ENCODE assay signal across 8 cellular contexts in the genomic region with DNA sequence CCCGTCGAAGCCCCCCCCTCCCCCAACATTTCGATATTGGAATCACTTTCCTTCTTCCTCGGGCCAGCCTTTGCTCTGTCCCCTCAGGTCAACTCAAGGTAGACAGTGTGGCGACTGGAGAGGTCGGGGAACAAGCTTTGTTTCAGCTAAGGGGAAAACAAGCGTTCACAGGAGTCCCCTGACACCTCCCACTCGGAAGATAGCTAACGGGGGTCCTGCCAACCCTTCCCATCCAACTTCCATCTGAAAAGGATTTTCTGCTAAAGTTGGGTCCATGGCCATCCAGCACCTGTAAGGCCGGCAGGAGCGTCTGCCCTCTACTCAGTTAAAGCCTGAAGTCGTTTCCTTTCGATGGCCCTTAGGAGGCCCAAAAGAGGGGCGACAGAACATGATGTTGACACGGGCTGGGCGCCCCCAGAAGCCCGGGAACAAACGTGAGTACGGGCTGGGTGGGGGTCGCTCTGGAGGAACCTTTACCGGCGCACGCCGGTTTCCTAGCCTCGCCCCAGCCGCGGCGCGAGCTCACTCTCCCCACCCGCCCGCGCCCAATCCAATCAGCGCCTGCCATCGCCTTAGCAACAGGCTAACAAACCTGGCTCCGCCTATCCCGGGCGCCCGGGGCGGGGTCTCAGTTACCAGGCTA. TPM values are rescaled to one million over a fixed set of nuclear protein-coding genes. Genes with fewer than 3 reads are reported as not detected.
DNase-seq lines count a peak whose midpoint lies in the region; ATAC-seq and TF ChIP-seq lines count a peak whose summit lies in the region.

No MANE protein-coding gene starts in this region.

- ATAC-seq in HG02870 (IDR thresholded peaks at IDR 0.05; ENCODE audit: unreplicated experiment) = peak; percentile 39
- peak; percentile 88 for ATAC-seq in left ventricle myocardium superior

- peak overlapping the region; percentile 70 to 81 for H3K4me3 ChIP-seq in prostate gland

- 1% methylated on average over 39 of the region's 39 CpGs for WGBS in prostate gland

- no peaks in the 10 kb centered on the region for H3K4me1 ChIP-seq in prostate gland (replicated peaks)

- H3K27me3 ChIP-seq in prostate gland (replicated peaks; ENCODE audit: insufficient read depth) = no peaks in the 10 kb centered on the region

- no peaks in the 10 kb centered on the region for H3K9me3 ChIP-seq in prostate gland

- peak; percentile 88 for TF ChIP-seq POLR2A in prostate gland (IDR thresholded peaks at IDR 0.05)

- intact Hi-C loops in left ventricle myocardium superior (cut with micrococcal nuclease) (no loop called here), prostate gland (cut with DNase I) (loop anchor here (5.0 kb wide), 3 partner anchors 68 to 328 kb away; no protein-coding TSS in a partner anchor)

- DNase-seq in GM13976 (ENCODE audit: low spot score) = peak; percentile 88
- DNase-seq in NCI-H1436 treated with DMSO at 0.1 percent for 48 hours (lab: John Stamatoyannopoulos, UW) = peak; percentile 86
- peak; percentile 96 to 98 (median 96) for DNase-seq in T-helper 1 cell
- DNase-seq in amniotic stem cell (lab: John Stamatoyannopoulos, UW) = peak; percentile 95
- peak; percentile 99 for DNase-seq in left ventricle myocardium superior
- DNase-seq in prostate gland (ENCODE audit: low spot score) = peak; percentile 99
- peak; percentile 100 for DNase-seq in ureter (ENCODE audit: low spot score)

- TF ChIP-seq CTCF in GM13976 (IDR thresholded peaks at IDR 0.05; ENCODE audit: borderline replicate concordance, control extremely low read depth, extremely low read depth, insufficient read depth, missing control alignments) = no peak
- TF ChIP-seq CTCF in prostate gland (IDR thresholded peaks at IDR 0.05) = peak in 1 of 4 experiments; percentile 8

- peak overlapping the region; percentile 99 to 100 for H3K27ac ChIP-seq in prostate gland

- in situ Hi-C loops in GM13976 (cut with MboI; ENCODE audit: low sequenced_read_pairs, unreplicated experiment) = loop anchor here (10.0 to 25.0 kb wide), 2 partner anchors 156 to 518 kb away; no protein-coding TSS in a partner anchor

- H3K36me3 ChIP-seq in prostate gland = no peaks in the 10 kb centered on the region

RNA-seq across cellular contexts. Expression of gene ARRDC3, which starts 2.5 kb away (rescaled TPM):
- total RNA-seq in left ventricle myocardium superior = 16.5 TPM
- 10 to 100 TPM; 31.4 to 54.9 TPM for total RNA-seq in prostate gland
- 111 TPM for total RNA-seq in ureter

Comparison
In these comparisons a context has a peak if more than half of its experiments do, and no peak if none do; other contexts are left out.
1. Peak in every context shown above with its lines: DNase-seq, ATAC-seq, H3K4me3 ChIP-seq and H3K27ac ChIP-seq.